ENCODE assay signal across 15 cellular contexts in genomic region chr2:98759827-98760625, GRCh38. TPM values are rescaled to one million over a fixed set of nuclear protein-coding genes. Genes with fewer than 3 reads are reported as not detected.
DNase-seq lines count a peak whose midpoint lies in the region; ATAC-seq and TF ChIP-seq lines count a peak whose summit lies in the region.
"Had no signal": no experiment of that assay in that cellular context is flagged by ENCODE, and none has a peak within 500 bp of the region (broad histone marks: within the 10 kb centered on the region; RNA-seq: fewer than 3 reads in every experiment).

No MANE protein-coding gene starts in this region.

- no peak for TF ChIP-seq CTCF in esophagus muscularis mucosa (IDR thresholded peaks at IDR 0.05)

- no peaks in the 10 kb centered on the region for H3K27me3 Mint-ChIP-seq in activated CD4-positive, alpha-beta T cell treated with anti-CD3 and anti-CD28 coated beads for 36 hours
- no peaks in the 10 kb centered on the region for H3K27me3 Mint-ChIP-seq in activated naive CD8-positive, alpha-beta T cell treated with anti-CD3 and anti-CD28 coated beads for 36 hours

- CTCF ChIA-PET in activated CD4-positive, alpha-beta T cell treated with anti-CD3 and anti-CD28 coated beads for 36 hours (lab: Charles Lee), result interaction anchor here (1.0 to 2.5 kb wide), 5 partner anchors 8 to 29 kb away, joined by 3 to 9 read pairs (median 3); partner anchors contain the start of gene MGAT4A

- TF ChIP-seq EP300 in esophagus muscularis mucosa (IDR thresholded peaks at IDR 0.05), result no peak

- intact Hi-C loops in activated CD4-positive, alpha-beta T cell treated with anti-CD3 and anti-CD28 coated beads for 36 hours (cut with DNase I, micrococcal nuclease), result loop anchor here (2.0 to 10.0 kb wide), 3 partner anchors 23 to 303 kb away; no protein-coding TSS in a partner anchor
- intact Hi-C loops in esophagus muscularis mucosa (cut with DNase I), result no loop called here

- no peak overlapping the region for H3K4me3 Mint-ChIP-seq in activated CD4-positive, alpha-beta T cell treated with anti-CD3 and anti-CD28 coated beads for 36 hours
- no peak overlapping the region for H3K4me3 Mint-ChIP-seq in activated naive CD8-positive, alpha-beta T cell treated with anti-CD3 and anti-CD28 coated beads for 36 hours

- peak; percentile 11 for DNase-seq in activated CD4-positive, alpha-beta T cell treated with anti-CD3 and anti-CD28 coated beads for 36 hours
- no peak for DNase-seq in activated CD4-positive, alpha-beta T cell treated with anti-CD3 and anti-CD28 coated beads for 48 hours
- DNase-seq in NAMALWA (ENCODE audit: low spot score) (peak; percentile 20), esophagus muscularis mucosa (ENCODE audit: extremely low spot score) (no peak), epidermal melanocyte (ENCODE audit: insufficient read length, low spot score) (no peak)
- DNase-seq in activated naive CD8-positive, alpha-beta T cell treated with anti-CD3 and anti-CD28 coated beads for 36 hours, result no peak
- DNase-seq: activated T-cell treated with anti-CD3 and anti-CD28 coated beads, Interleukin-2, amount 50 U/mL, for 72 hours; caudate nucleus; KG1; NCI-H2107 had no signal

- peaks cover 0 to 9% (median 4%) of the 10 kb centered on the region in 3 donors for H3K27me3 ChIP-seq in skeletal muscle tissue (ENCODE audit: control insufficient read depth in 3 of 3, insufficient read depth in 3 of 3, low read length in 3 of 3)
- H3K27me3 ChIP-seq in esophagus muscularis mucosa, result no peaks in the 10 kb centered on the region
- H3K27me3 ChIP-seq: tibial nerve had no signal

- 71% methylated on average over 6 of the region's 6 CpGs for WGBS in esophagus muscularis mucosa

- H3K9me3 Mint-ChIP-seq in activated CD4-positive, alpha-beta T cell treated with anti-CD3 and anti-CD28 coated beads for 36 hours (ENCODE audit: low read depth), result no peaks in the 10 kb centered on the region
- H3K9me3 Mint-ChIP-seq in activated naive CD8-positive, alpha-beta T cell treated with anti-CD3 and anti-CD28 coated beads for 36 hours, result peaks cover 2% of the 10 kb centered on the region
- H3K9me3 Mint-ChIP-seq: activated T-cell treated with anti-CD3 and anti-CD28 coated beads, Interleukin-2, amount 50 U/mL, for 72 hours had no signal

- TF ChIP-seq POLR2A in esophagus muscularis mucosa (IDR thresholded peaks at IDR 0.05; ENCODE audit: low read depth), result no peak

- H3K4me1 ChIP-seq in skeletal muscle tissue (ENCODE audit: control insufficient read depth in 3 of 3, insufficient read depth in 3 of 3, low read length in 3 of 3), result peaks cover 3 to 13% (median 7%) of the 10 kb centered on the region in 3 donors
- peaks cover 7 to 19% (median 10%) of the 10 kb centered on the region in 4 donors for H3K4me1 ChIP-seq in esophagus muscularis mucosa

- H3K36me3 ChIP-seq in skeletal muscle tissue (ENCODE audit: control insufficient read depth in 3 of 3, insufficient read depth in 3 of 3, low read length in 3 of 3) (no peaks in the 10 kb centered on the region), esophagus muscularis mucosa (no peaks in the 10 kb centered on the region)
- H3K36me3 ChIP-seq: tibial nerve had no signal

- H3K27ac ChIP-seq in skeletal muscle tissue (ENCODE audit: low read depth, low read length), result peak overlapping the region; percentile 40
- no peak overlapping the region for H3K27ac ChIP-seq in esophagus muscularis mucosa (replicated peaks in 1 of 4)
- H3K27ac ChIP-seq: tibial nerve had no signal

- H3K9me3 ChIP-seq in skeletal muscle tissue (ENCODE audit: control insufficient read depth in 3 of 3, low read length in 3 of 3) (no peaks in the 10 kb centered on the region), esophagus muscularis mucosa (no peaks in the 10 kb centered on the region)
- H3K9me3 ChIP-seq: tibial nerve had no signal

- peaks cover 53% of the 10 kb centered on the region for H3K4me1 Mint-ChIP-seq in activated CD4-positive, alpha-beta T cell treated with anti-CD3 and anti-CD28 coated beads for 36 hours
- peaks cover 48% of the 10 kb centered on the region for H3K4me1 Mint-ChIP-seq in activated naive CD8-positive, alpha-beta T cell treated with anti-CD3 and anti-CD28 coated beads for 36 hours

- POLR2A ChIA-PET in activated CD4-positive, alpha-beta T cell treated with anti-CD3 and anti-CD28 coated beads for 36 hours (lab: Charles Lee), result interaction anchor here (1.1 kb wide), 1 partner anchor 11 kb away, joined by 3 read pairs; no protein-coding TSS in a partner anchor

- no peak for ATAC-seq in activated CD4-positive, alpha-beta T cell treated with anti-CD3 and anti-CD28 coated beads for 36 hours
- ATAC-seq in HG02885 (IDR thresholded peaks at IDR 0.05; ENCODE audit: poor library complexity, unreplicated experiment), result no peak
- ATAC-seq: activated T-cell treated with anti-CD3 and anti-CD28 coated beads, Interleukin-2, amount 50 U/mL, for 72 hours; Panc1; sciatic nerve had no signal

- H3K9ac ChIP-seq in skeletal muscle tissue (ENCODE audit: low read depth in 1 of 3, low read length in 3 of 3), result no peak overlapping the region

- H3K27ac Mint-ChIP-seq in activated CD4-positive, alpha-beta T cell treated with anti-CD3 and anti-CD28 coated beads for 36 hours, result peak overlapping the region; percentile 44
- H3K27ac Mint-ChIP-seq in activated naive CD8-positive, alpha-beta T cell treated with anti-CD3 and anti-CD28 coated beads for 36 hours, result peak overlapping the region; percentile 30

- H3K4me3 ChIP-seq in skeletal muscle tissue (ENCODE audit: low read length in 3 of 3), result no peak overlapping the region
- no peak overlapping the region for H3K4me3 ChIP-seq in esophagus muscularis mucosa
- H3K4me3 ChIP-seq: tibial nerve had no signal

- H3K36me3 Mint-ChIP-seq in activated CD4-positive, alpha-beta T cell treated with anti-CD3 and anti-CD28 coated beads for 36 hours (ENCODE audit: low read depth), result peaks cover 4% of the 10 kb centered on the region
- H3K36me3 Mint-ChIP-seq in activated naive CD8-positive, alpha-beta T cell treated with anti-CD3 and anti-CD28 coated beads for 36 hours, result no peaks in the 10 kb centered on the region

RNA-seq across cellular contexts. Expression of gene MGAT4A, which starts 29.1 kb away (rescaled TPM):
- 10 to 100 TPM; 49.4 to 67.5 TPM for total RNA-seq in activated CD4-positive, alpha-beta T cell treated with anti-CD3 and anti-CD28 coated beads for 36 hours
- total RNA-seq in activated naive CD8-positive, alpha-beta T cell treated with anti-CD3 and anti-CD28 coated beads for 36 hours, result 10 to 100 TPM; 45.1 to 49.3 TPM
- total RNA-seq in skeletal muscle tissue, result 6.3 TPM
- 10 to 100 TPM in 3 of 4 donors, 1 to 10 TPM in 1; 9.9 to 21.4 (median 15.2) TPM for total RNA-seq in esophagus muscularis mucosa

Comparison
In these comparisons a context has a peak if more than half of its experiments do, and no peak if none do; other contexts are left out.
1. DNase-seq: peak in activated CD4-positive, alpha-beta T cell treated with anti-CD3 and anti-CD28 coated beads for 36 hours (single experiment) and NAMALWA (single experiment); none in activated CD4-positive, alpha-beta T cell treated with anti-CD3 and anti-CD28 coated beads for 48 hours (single experiment), activated naive CD8-positive, alpha-beta T cell treated with anti-CD3 and anti-CD28 coated beads for 36 hours (single experiment), esophagus muscularis mucosa (single experiment) and epidermal melanocyte (single experiment).